In genomic region chr2:113219889-113220641, GRCh38 we compare ENCODE assay signal across 9 cellular contexts. TPM values are rescaled to one million over a fixed set of nuclear protein-coding genes. Genes with fewer than 3 reads are reported as not detected.
DNase-seq lines count a peak whose midpoint lies in the region; ATAC-seq and TF ChIP-seq lines count a peak whose summit lies in the region.
"Had no signal": no experiment of that assay in that cellular context is flagged by ENCODE, and none has a peak within 500 bp of the region (broad histone marks: within the 10 kb centered on the region; RNA-seq: fewer than 3 reads in every experiment).

No MANE protein-coding gene starts in this region.

- peak overlapping the region; percentile 96 for H2AK5ac ChIP-seq in mesenchymal stem cell (ENCODE audit: low read length, severe bottlenecking)

- peak overlapping the region in 1 of 2 experiments; percentile 49 for H2BK12ac ChIP-seq in mesenchymal stem cell (ENCODE audit: low read length in 2 of 2)

- no peaks in the 10 kb centered on the region for H3K9me3 ChIP-seq in mesenchymal stem cell (ENCODE audit: control insufficient read depth, low read length)

- H3K27ac ChIP-seq in mesenchymal stem cell (ENCODE audit: low read length, poor library complexity, severe bottlenecking) = peak overlapping the region; percentile 99

- peaks cover 7% of the 10 kb centered on the region for H3K79me1 ChIP-seq in mesenchymal stem cell (replicated peaks; ENCODE audit: low read length, poor library complexity, severe bottlenecking)

- peaks cover 6 to 24% of the 10 kb centered on the region in 2 experiments for H3K36me3 ChIP-seq in mesenchymal stem cell (ENCODE audit: control insufficient read depth in 1 of 2, insufficient read depth in 2 of 2, low read depth in 1 of 2, low read length in 2 of 2)

- H3K4me3 ChIP-seq in cardiac fibroblast (replicated peaks in 1 of 2; ENCODE audit: low read depth in 2 of 2, low read length in 2 of 2) (no peak overlapping the region), mesenchymal stem cell (ENCODE audit: insufficient read depth in 1 of 2, low read depth in 1 of 2, low read length in 2 of 2) (no peak overlapping the region)

- H2AFZ ChIP-seq in mesenchymal stem cell (ENCODE audit: low read depth, low read length) = no peak overlapping the region

- peak overlapping the region; percentile 61 for H2BK5ac ChIP-seq in mesenchymal stem cell (ENCODE audit: low read depth, low read length, poor library complexity, severe bottlenecking)

- H3K9ac ChIP-seq in mesenchymal stem cell (ENCODE audit: low read length) = peak overlapping the region; percentile 7

- no peak overlapping the region for H2BK120ac ChIP-seq in mesenchymal stem cell (ENCODE audit: low read depth, low read length)

- H3K4me1 ChIP-seq in mesenchymal stem cell (ENCODE audit: control insufficient read depth, insufficient read depth, low read depth, low read length) = peaks cover 46% of the 10 kb centered on the region

- peak overlapping the region; percentile 16 for H4K8ac ChIP-seq in mesenchymal stem cell (ENCODE audit: low read length)

- no peak overlapping the region for H3K4ac ChIP-seq in mesenchymal stem cell (ENCODE audit: low read depth in 1 of 2, low read length in 2 of 2)

- H3K23ac ChIP-seq in mesenchymal stem cell (ENCODE audit: low read length in 2 of 2) = peak overlapping the region in 1 of 2 experiments; percentile 41

- 93% methylated on average over 4 of the region's 6 CpGs for WGBS in mesenchymal stem cell

- H3K4me2 ChIP-seq in mesenchymal stem cell (ENCODE audit: low read length, poor library complexity, severe bottlenecking) = no peak overlapping the region

- peak overlapping the region in 1 of 2 experiments; percentile 67 for H3K18ac ChIP-seq in mesenchymal stem cell (ENCODE audit: low read depth in 1 of 2, low read length in 2 of 2)

- in situ Hi-C loops in G401 (cut with HindIII; ENCODE audit: low sequenced_read_pairs) = no loop called here

- no peak overlapping the region for H4K91ac ChIP-seq in mesenchymal stem cell (ENCODE audit: low read length)

- H2BK15ac ChIP-seq in mesenchymal stem cell (ENCODE audit: low read depth, poor library complexity, severe bottlenecking) = peak overlapping the region; percentile 75

- ATAC-seq in HG02840 (IDR thresholded peaks at IDR 0.05; ENCODE audit: low FRiP score, unreplicated experiment) = no peak
- ATAC-seq in HG02884 (IDR thresholded peaks at IDR 0.05; ENCODE audit: unreplicated experiment) = no peak

- TF ChIP-seq CTCF in cardiac fibroblast (IDR thresholded peaks at IDR 0.05; ENCODE audit: low read depth, low read length) = no peak

- peak; percentile 21 for DNase-seq in CMK (ENCODE audit: low read depth)
- peak; percentile 94 for DNase-seq in M059J (ENCODE audit: low read depth)
- peak; percentile 66 to 81 for DNase-seq in cardiac fibroblast (ENCODE audit: low read depth in 2 of 2)
- peak; percentile 17 for DNase-seq in mesenchymal stem cell
- DNase-seq in GM19238 (ENCODE audit: insufficient read length, low spot score) = no peak
- no peak for DNase-seq in G401 (ENCODE audit: low spot score)

- peak overlapping the region in 1 of 2 experiments; percentile 61 for H3K14ac ChIP-seq in mesenchymal stem cell (ENCODE audit: low read length in 2 of 2)

- no peaks in the 10 kb centered on the region for H3K27me3 ChIP-seq in mesenchymal stem cell (ENCODE audit: control insufficient read depth in 1 of 2, insufficient read depth in 1 of 2, low read length in 2 of 2)

RNA-seq across cellular contexts. Expression of gene PSD4, which starts 46.3 kb away (rescaled TPM):
- total RNA-seq in M059J (2014; rRNA removed; shearing (Covaris generic)) = 6.4 and 14.7 TPM in 2 replicates
- 0.37 TPM for polyA plus RNA-seq in mesenchymal stem cell (2013, experiment 1 of 2)
- 0.45 TPM for polyA plus RNA-seq in mesenchymal stem cell (2013, experiment 2 of 2)
- 0.25 TPM in 1 of 2 replicates, not detected in the other for total RNA-seq in G401 (2014; rRNA removed; shearing (Covaris generic))

RNA-seq across cellular contexts. Expression of gene PAX8, which starts 58.7 kb away (rescaled TPM):
- total RNA-seq in M059J (2014; rRNA removed; shearing (Covaris generic)) = 5.2 and 6.1 TPM in 2 replicates
- polyA plus RNA-seq in mesenchymal stem cell (2013, experiment 1 of 2) = 0.03 TPM
- 0.10 TPM for polyA plus RNA-seq in mesenchymal stem cell (2013, experiment 2 of 2)
- not detected in 2 replicates for total RNA-seq in G401 (2014; rRNA removed; shearing (Covaris generic))
- total RNA-seq: temporal lobe had no signal

Comparison
In these comparisons a context has a peak if more than half of its experiments do, and no peak if none do; other contexts are left out.
1. DNase-seq: peak in CMK (single experiment), M059J (single experiment), cardiac fibroblast (2 of 2) and mesenchymal stem cell (single experiment); none in GM19238 (single experiment) and G401 (single experiment).